Comparison of ENCODE assay signal across 14 cellular contexts in genomic region chr2:74894261-74895030, GRCh38.
DNase-seq lines count a peak whose midpoint lies in the region; ATAC-seq, FAIRE-seq and TF ChIP-seq lines count a peak whose summit lies in the region.
"Had no signal": no experiment of that assay in that cellular context is flagged by ENCODE, and none has a peak within 500 bp of the region (broad histone marks: within the 10 kb centered on the region; RNA-seq: fewer than 3 reads in every experiment).

No MANE protein-coding gene starts in this region.

- H3K9ac ChIP-seq in K562 (ENCODE audit: insufficient read depth in 1 of 2, low read depth in 2 of 2, low read length in 2 of 2): no peak overlapping the region

- DNase-seq in AG08395 (ENCODE audit: low spot score) (peak; percentile 74), HS-27A (ENCODE audit: low read depth) (peak; percentile 66), K562 (ENCODE audit: extremely low read depth in 1 of 4, low spot score in 3 of 4) (no peak), myocyte (ENCODE audit: low read depth) (peak; percentile 54), HT-29 (ENCODE audit: low spot score) (no peak), LoVo (ENCODE audit: low spot score) (no peak)
- no peak for DNase-seq in activated naive CD4-positive, alpha-beta T cell treated with anti-CD3 and anti-CD28 coated beads, Interleukin-2, amount 10 ng/mL, durations not matched to agents 7 days and 5 days
- DNase-seq: heart right ventricle, NCI-H1092, NCI-H524, SHP77, thyroid gland had no signal

- no peaks in the 10 kb centered on the region for H3K9me1 ChIP-seq in K562 (ENCODE audit: control insufficient read depth, insufficient read depth, low read length)

- no peak overlapping the region for H3K4me3 ChIP-seq in K562
- H3K4me3 ChIP-seq: heart right ventricle, thyroid gland had no signal

- H3K4me3 Mint-ChIP-seq in activated naive CD4-positive, alpha-beta T cell treated with anti-CD3 and anti-CD28 coated beads, Interleukin-2, amount 10 ng/mL, durations not matched to agents 7 days and 5 days: no peak overlapping the region

- intact Hi-C loops in K562 (cut with micrococcal nuclease): no loop called here

- peaks cover 43% of the 10 kb centered on the region; the same call in 2 of the 3 replicates for H3K36me3 ChIP-seq in K562 (ENCODE audit: control insufficient read depth, insufficient read depth, low read length)

- peaks cover 45% of the 10 kb centered on the region for H3K36me3 Mint-ChIP-seq in activated naive CD4-positive, alpha-beta T cell treated with anti-CD3 and anti-CD28 coated beads, Interleukin-2, amount 10 ng/mL, durations not matched to agents 7 days and 5 days

- H3K4me1 Mint-ChIP-seq in activated naive CD4-positive, alpha-beta T cell treated with anti-CD3 and anti-CD28 coated beads, Interleukin-2, amount 10 ng/mL, durations not matched to agents 7 days and 5 days: no peaks in the 10 kb centered on the region

- no peaks in the 10 kb centered on the region for H3K79me2 ChIP-seq in K562 (ENCODE audit: control insufficient read depth, insufficient read depth, low read length)

- 97% methylated on average over 6 of the region's 6 CpGs for WGBS in K562 (ENCODE audit: insufficient coverage, low coverage, missing lambda C conversion rate)

- no peaks in the 10 kb centered on the region for H3K9me3 ChIP-seq in K562 (replicated peaks; ENCODE audit: control insufficient read depth, insufficient read depth, low read depth, low read length)
- H3K9me3 ChIP-seq: heart right ventricle, thyroid gland had no signal

- ATAC-seq in K562 (no peak; the same call in 2 of the 3 replicates), GM18909 (IDR thresholded peaks at IDR 0.05; ENCODE audit: poor library complexity, unreplicated experiment) (no peak)
- ATAC-seq: heart right ventricle had no signal

- no peak for TF ChIP-seq RAD21 in K562 (CRISPR knock-in tag; conservative IDR thresholded peaks at IDR 0.05 in 1 of 2, IDR thresholded peaks at IDR 0.05 in 1 of 2)

- no peaks in the 10 kb centered on the region for H3K27me3 Mint-ChIP-seq in activated naive CD4-positive, alpha-beta T cell treated with anti-CD3 and anti-CD28 coated beads, Interleukin-2, amount 10 ng/mL, durations not matched to agents 7 days and 5 days

- no peak overlapping the region for H3K27ac Mint-ChIP-seq in activated naive CD4-positive, alpha-beta T cell treated with anti-CD3 and anti-CD28 coated beads, Interleukin-2, amount 10 ng/mL, durations not matched to agents 7 days and 5 days

- H3K9me3 Mint-ChIP-seq in activated naive CD4-positive, alpha-beta T cell treated with anti-CD3 and anti-CD28 coated beads, Interleukin-2, amount 10 ng/mL, durations not matched to agents 7 days and 5 days: peaks cover 7% of the 10 kb centered on the region

- CTCF ChIA-PET in K562 (lab: Yijun Ruan, JAX; ENCODE audit: low intra/inter-chr PET ratio): no interaction called here
- CTCF ChIA-PET in activated naive CD4-positive, alpha-beta T cell treated with anti-CD3 and anti-CD28 coated beads, Interleukin-2, amount 10 ng/mL, durations not matched to agents 7 days and 5 days (lab: Charles Lee): no interaction called here

- no peaks in the 10 kb centered on the region for H3K27me3 ChIP-seq in K562 (ENCODE audit: control insufficient read depth in 2 of 2, insufficient read depth in 2 of 2, low read length in 2 of 2)
- H3K27me3 ChIP-seq: heart right ventricle, thyroid gland had no signal

- H2AFZ ChIP-seq in K562 (ENCODE audit: low read depth, low read length): no peak overlapping the region

- BruUV-seq in K562 (replicated peaks; lab: Mats Ljungman, UMichigan): no TSS peak

- H4K20me1 ChIP-seq in K562 (replicated peaks; ENCODE audit: control insufficient read depth, insufficient read depth, low read length): no peaks in the 10 kb centered on the region

- H3K4me2 ChIP-seq in K562 (ENCODE audit: insufficient read depth, low read length): no peak overlapping the region

- no peak for TF ChIP-seq CTCF in K562 (IDR thresholded peaks at IDR 0.05 in 2 of 3, conservative IDR thresholded peaks at IDR 0.05 in 1 of 3; ENCODE audit: insufficient read depth in 2 of 3, low read depth in 1 of 3, low read length in 3 of 3)

- no peak for TF ChIP-seq EP300 in K562 (IDR thresholded peaks at IDR 0.05; ENCODE audit: low read length)

- FAIRE-seq in K562 (lab: Jason Lieb, UNC): no peak
- FAIRE-seq: colon had no signal

- H3K27ac ChIP-seq in K562 (ENCODE audit: extremely low read depth, low read depth, low read length): no peak overlapping the region
- H3K27ac ChIP-seq: thyroid gland had no signal

- in situ Hi-C loops in K562 (cut with MboI): no loop called here

- no peak for TF ChIP-seq POLR2A in K562 (conservative IDR thresholded peaks at IDR 0.05)

- no peaks in the 10 kb centered on the region for H3K4me1 ChIP-seq in K562 (replicated peaks in 1 of 2; ENCODE audit: control insufficient read depth in 2 of 2, insufficient read depth in 2 of 2, low read length in 2 of 2)
- H3K4me1 ChIP-seq: thyroid gland had no signal

- POLR2A ChIA-PET in K562 (lab: Yijun Ruan, JAX): no interaction called here

TF ChIP-seq in K562, 482 proteins besides CTCF, POLR2A, EP300 and RAD21:
- TF ChIP-seq CEBPB (tag; IDR thresholded peaks at IDR 0.05) (no peak), EGR1 (conservative IDR thresholded peaks at IDR 0.05) (peak; percentile 47)

Comparison
In these comparisons a context has a peak if more than half of its experiments do, and no peak if none do; other contexts are left out.
1. DNase-seq: peak in AG08395 (single experiment), HS-27A (single experiment) and myocyte (single experiment); none in K562 (0 of 4), HT-29 (single experiment), LoVo (single experiment) and activated naive CD4-positive, alpha-beta T cell treated with anti-CD3 and anti-CD28 coated beads, Interleukin-2, amount 10 ng/mL, durations not matched to agents 7 days and 5 days (single experiment).